12 cellular contexts compared by ENCODE assay signal in genomic region chr17:6303664-6304063, GRCh38.
DNase-seq lines count a peak whose midpoint lies in the region; ATAC-seq and TF ChIP-seq lines count a peak whose summit lies in the region.
"Had no signal": no experiment of that assay in that cellular context is flagged by ENCODE, and none has a peak within 500 bp of the region (broad histone marks: within the 10 kb centered on the region; RNA-seq: fewer than 3 reads in every experiment).

No MANE protein-coding gene starts in this region.

- peaks cover 41% of the 10 kb centered on the region for H3K27me3 Mint-ChIP-seq in type B pancreatic cell

- no peaks in the 10 kb centered on the region for H3K4me1 ChIP-seq in tibial nerve
- H3K4me1 ChIP-seq: esophagus muscularis mucosa, Peyer's patch had no signal

- H3K4me3 ChIP-seq in epithelial cell of esophagus (ENCODE audit: low read length) (no peak overlapping the region), tibial nerve (no peak overlapping the region)
- H3K4me3 ChIP-seq: esophagus muscularis mucosa, Peyer's patch had no signal

- H3K27ac Mint-ChIP-seq in type B pancreatic cell = peak overlapping the region; percentile 19
- H3K27ac Mint-ChIP-seq: activated T-cell treated with anti-CD3 and anti-CD28 coated beads, Interleukin-2, amount 50 U/mL, for 24 hours; naive thymus-derived CD8-positive, alpha-beta T cell had no signal

- H3K9me3 Mint-ChIP-seq in type B pancreatic cell = no peaks in the 10 kb centered on the region
- H3K9me3 Mint-ChIP-seq: activated T-cell treated with anti-CD3 and anti-CD28 coated beads, Interleukin-2, amount 50 U/mL, for 24 hours had no signal

- DNase-seq in stimulated activated CD4-positive, alpha-beta T cell treated with anti-CD3 and anti-CD28 coated beads, Interleukin-2, amount 100 ng/mL, for 24 hours = peak; percentile 20 to 22
- DNase-seq in stimulated activated CD4-positive, alpha-beta T cell treated with anti-CD3 and anti-CD28 coated beads, Interleukin-1b, Interleukin-23, amount 100 ng/mL, for 48 hours = no peak
- DNase-seq in RPMI7951 (ENCODE audit: low read depth) (peak; percentile 37), epithelial cell of esophagus (ENCODE audit: low read depth) (peak; percentile 41), type B pancreatic cell (ENCODE audit: extremely low spot score, unreplicated experiment) (no peak), tibial nerve (ENCODE audit: low spot score in 2 of 2) (no peak)
- DNase-seq: activated T-cell treated with anti-CD3 and anti-CD28 coated beads, Interleukin-2, amount 50 U/mL, for 24 hours; Peyer's patch had no signal

- ATAC-seq in GM18858 (IDR thresholded peaks at IDR 0.05; ENCODE audit: unreplicated experiment) (no peak), HG02852 (IDR thresholded peaks at IDR 0.05; ENCODE audit: unreplicated experiment) (no peak)
- ATAC-seq: naive thymus-derived CD8-positive, alpha-beta T cell had no signal

- H3K27me3 ChIP-seq in tibial nerve = no peaks in the 10 kb centered on the region
- H3K27me3 ChIP-seq: Peyer's patch had no signal

- H3K9me3 ChIP-seq in tibial nerve = peaks cover 0 to 16% (median 0%) of the 10 kb centered on the region in 4 donors
- H3K9me3 ChIP-seq: esophagus muscularis mucosa, Peyer's patch had no signal

- TF ChIP-seq POLR2A in tibial nerve (IDR thresholded peaks at IDR 0.05) = no peak

- H3K4me1 Mint-ChIP-seq in type B pancreatic cell (ENCODE audit: unreplicated experiment) = no peaks in the 10 kb centered on the region
- H3K4me1 Mint-ChIP-seq: naive thymus-derived CD8-positive, alpha-beta T cell had no signal

- no peak overlapping the region for H3K27ac ChIP-seq in tibial nerve
- H3K27ac ChIP-seq: esophagus muscularis mucosa, Peyer's patch had no signal

- no peak overlapping the region for H3K4me3 Mint-ChIP-seq in type B pancreatic cell
- H3K4me3 Mint-ChIP-seq: activated T-cell treated with anti-CD3 and anti-CD28 coated beads, Interleukin-2, amount 50 U/mL, for 24 hours; naive thymus-derived CD8-positive, alpha-beta T cell had no signal

- 5 to 11% methylated on average over 5 of the region's 5 CpGs for WGBS in tibial nerve, 2 donors

- no peak for TF ChIP-seq CTCF in epithelial cell of esophagus (IDR thresholded peaks at IDR 0.05; ENCODE audit: insufficient read depth, low read depth, low read length, missing control alignments)
- no peak for TF ChIP-seq CTCF in type B pancreatic cell (conservative IDR thresholded peaks at IDR 0.05)
- no peak for TF ChIP-seq CTCF in tibial nerve (IDR thresholded peaks at IDR 0.05)

- TF ChIP-seq EP300 in tibial nerve (IDR thresholded peaks at IDR 0.05) = no peak

- H3K36me3 ChIP-seq in tibial nerve = no peaks in the 10 kb centered on the region
- H3K36me3 ChIP-seq: esophagus muscularis mucosa, Peyer's patch had no signal

- no peaks in the 10 kb centered on the region for H3K36me3 Mint-ChIP-seq in type B pancreatic cell
- H3K36me3 Mint-ChIP-seq: naive thymus-derived CD8-positive, alpha-beta T cell had no signal

Comparison
In these comparisons a context has a peak if more than half of its experiments do, and no peak if none do; other contexts are left out.
1. DNase-seq: peak in stimulated activated CD4-positive, alpha-beta T cell treated with anti-CD3 and anti-CD28 coated beads, Interleukin-2, amount 100 ng/mL, for 24 hours (2 of 2), RPMI7951 (single experiment) and epithelial cell of esophagus (single experiment); none in stimulated activated CD4-positive, alpha-beta T cell treated with anti-CD3 and anti-CD28 coated beads, Interleukin-1b, Interleukin-23, amount 100 ng/mL, for 48 hours (single experiment), type B pancreatic cell (single experiment) and tibial nerve (0 of 2).